4 cellular contexts compared by ENCODE assay signal in genomic region chr21:14927324-14927723, GRCh38.
A peak's percentile ranks its signal among the peaks of the same experiment; 100 is the strongest.
DNase-seq lines count a peak whose midpoint lies in the region; ATAC-seq, FAIRE-seq and TF ChIP-seq lines count a peak whose summit lies in the region.
"Not testable (repeated sequence)": the region's sequence is repeated elsewhere in the genome, so short reads cannot be mapped to it uniquely, and the experiment has no call there.

No MANE protein-coding gene starts in this region.

- H3K27ac ChIP-seq in HepG2 (ENCODE audit: extremely low read length, insufficient read depth, low read length): not testable (repeated sequence)

- H3K36me3 Mint-ChIP-seq in WTC11; nephron progenitor cell (ENCODE audit: low read depth): not testable (repeated sequence)

- H3K27me3 ChIP-seq in HepG2 (ENCODE audit: control insufficient read depth in 1 of 2, insufficient read depth in 2 of 2, low read length in 2 of 2): not testable (repeated sequence)

- DNase-seq in NCI-H748 (lab: John Stamatoyannopoulos, UW; ENCODE audit: unreplicated experiment) (peak; percentile 17), WTC11 (ENCODE audit: low spot score) (peak; percentile 41), nephron progenitor cell (peak; percentile 8)
- not testable (repeated sequence) for DNase-seq in HepG2 (ENCODE audit: low spot score)

- peaks cover 12% of the 10 kb centered on the region; the same call in 1 of the 2 replicates for H3K9me3 Mint-ChIP-seq in WTC11
- H3K9me3 Mint-ChIP-seq in nephron progenitor cell: peaks cover 15% of the 10 kb centered on the region

- H3K9me3 ChIP-seq in HepG2 (ENCODE audit: low read length): not testable (repeated sequence)

- H3K36me3 ChIP-seq in HepG2 (replicated peaks in 1 of 2; ENCODE audit: control insufficient read depth in 1 of 2, insufficient read depth in 2 of 2, low read length in 2 of 2): not testable (repeated sequence)

- not testable (repeated sequence) for H3K9ac ChIP-seq in HepG2 (ENCODE audit: insufficient read depth, low read depth, low read length)

- POLR2A ChIA-PET in WTC11 (lab: Charles Lee): interaction anchor here (1.6 kb wide), 1 partner anchor 10 kb away, joined by 4 read pairs; no protein-coding TSS in a partner anchor
- POLR2A ChIA-PET in HepG2 (lab: Yijun Ruan, JAX): not testable (repeated sequence)

- not testable (repeated sequence) for H4K20me1 ChIP-seq in HepG2 (ENCODE audit: insufficient read depth, low read length)

- H3K79me2 ChIP-seq in HepG2 (ENCODE audit: insufficient read depth, low read length): not testable (repeated sequence)

- CTCF ChIA-PET in WTC11 (lab: Charles Lee): interaction anchor here (1.3 kb wide), 1 partner anchor 9 kb away, joined by 5 read pairs; no protein-coding TSS in a partner anchor
- CTCF ChIA-PET in HepG2 (lab: Yijun Ruan, JAX; ENCODE audit: low intra/inter-chr PET ratio, low total read pairs): not testable (repeated sequence)

- BruUV-seq in HepG2 (replicated peaks; lab: Mats Ljungman, UMichigan): not testable (repeated sequence)

- not testable (repeated sequence) for H2AFZ ChIP-seq in HepG2 (ENCODE audit: low read length)

- FAIRE-seq in HepG2 (lab: Jason Lieb, UNC): not testable (repeated sequence)

- not testable (repeated sequence) for H3K4me3 Mint-ChIP-seq in WTC11, nephron progenitor cell

- in situ Hi-C loops in HepG2 (cut with HindIII; ENCODE audit: extremely low pct_ligation_motif_present, low pct_unique_long_range_greater_than_20kb): not testable (repeated sequence)

- not testable (repeated sequence) for H3K27me3 Mint-ChIP-seq in WTC11 (ENCODE audit: low read depth); nephron progenitor cell (ENCODE audit: low read depth, poor library complexity)

- not testable (repeated sequence) for H3K4me1 Mint-ChIP-seq in WTC11, nephron progenitor cell

- H3K4me3 ChIP-seq in HepG2 (replicated peaks in 1 of 3; ENCODE audit: insufficient read depth in 1 of 3, low read depth in 2 of 3, low read length in 3 of 3): not testable (repeated sequence)

- not testable (repeated sequence) for H3K27ac Mint-ChIP-seq in WTC11, nephron progenitor cell

- H3K4me2 ChIP-seq in HepG2 (ENCODE audit: low read depth, low read length): not testable (repeated sequence)

- TF ChIP-seq RAD21 in HepG2 (CRISPR knock-in tag; IDR thresholded peaks at IDR 0.05): not testable (repeated sequence)

- not testable (repeated sequence) for ATAC-seq in WTC11, HepG2

- not testable (repeated sequence) for TF ChIP-seq POLR2A in HepG2 (IDR thresholded peaks at IDR 0.05; ENCODE audit: insufficient read depth in 1 of 2, low read depth in 2 of 2, low read length in 2 of 2)

- H3K4me1 ChIP-seq in HepG2 (ENCODE audit: insufficient read depth, low read length): not testable (repeated sequence)

- 80% methylated on average over 6 of the region's 13 CpGs for WGBS in HepG2 (ENCODE audit: low lambda C conversion rate)

- TF ChIP-seq CTCF in WTC11 (IDR thresholded peaks at IDR 0.05); HepG2 (CRISPR knock-in tag; IDR thresholded peaks at IDR 0.05); nephron progenitor cell (IDR thresholded peaks at IDR 0.05): not testable (repeated sequence)

- intact Hi-C loops in HepG2 (cut with micrococcal nuclease; ENCODE audit: unreplicated experiment): not testable (repeated sequence)

- TF ChIP-seq EP300 in HepG2 (IDR thresholded peaks at IDR 0.05; ENCODE audit: low read depth in 2 of 2, low read length in 2 of 2); HepG2 (CRISPR knock-in tag; IDR thresholded peaks at IDR 0.05; ENCODE audit: borderline replicate concordance): not testable (repeated sequence)

TF ChIP-seq in HepG2, 621 proteins besides CTCF, POLR2A, EP300 and RAD21:
- peak; percentile 35; the same call in 1 of the 2 replicates for TF ChIP-seq FOXA3 (CRISPR knock-in tag; IDR thresholded peaks at IDR 0.05)
- TF ChIP-seq, protein P1, sequence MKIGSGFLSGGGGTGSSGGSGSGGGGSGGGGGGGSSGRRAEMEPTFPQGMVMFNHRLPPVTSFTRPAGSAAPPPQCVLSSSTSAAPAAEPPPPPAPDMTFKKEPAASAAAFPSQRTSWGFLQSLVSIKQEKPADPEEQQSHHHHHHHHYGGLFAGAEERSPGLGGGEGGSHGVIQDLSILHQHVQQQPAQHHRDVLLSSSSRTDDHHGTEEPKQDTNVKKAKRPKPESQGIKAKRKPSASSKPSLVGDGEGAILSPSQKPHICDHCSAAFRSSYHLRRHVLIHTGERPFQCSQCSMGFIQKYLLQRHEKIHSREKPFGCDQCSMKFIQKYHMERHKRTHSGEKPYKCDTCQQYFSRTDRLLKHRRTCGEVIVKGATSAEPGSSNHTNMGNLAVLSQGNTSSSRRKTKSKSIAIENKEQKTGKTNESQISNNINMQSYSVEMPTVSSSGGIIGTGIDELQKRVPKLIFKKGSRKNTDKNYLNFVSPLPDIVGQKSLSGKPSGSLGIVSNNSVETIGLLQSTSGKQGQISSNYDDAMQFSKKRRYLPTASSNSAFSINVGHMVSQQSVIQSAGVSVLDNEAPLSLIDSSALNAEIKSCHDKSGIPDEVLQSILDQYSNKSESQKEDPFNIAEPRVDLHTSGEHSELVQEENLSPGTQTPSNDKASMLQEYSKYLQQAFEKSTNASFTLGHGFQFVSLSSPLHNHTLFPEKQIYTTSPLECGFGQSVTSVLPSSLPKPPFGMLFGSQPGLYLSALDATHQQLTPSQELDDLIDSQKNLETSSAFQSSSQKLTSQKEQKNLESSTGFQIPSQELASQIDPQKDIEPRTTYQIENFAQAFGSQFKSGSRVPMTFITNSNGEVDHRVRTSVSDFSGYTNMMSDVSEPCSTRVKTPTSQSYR (CRISPR knock-in tag; IDR thresholded peaks at IDR 0.05; ENCODE audit: borderline replicate concordance): peak; percentile 75
- TF ChIP-seq FOXA1 (IDR thresholded peaks at IDR 0.05): not testable (repeated sequence)
- TF ChIP-seq FOXA1 (CRISPR knock-in tag; IDR thresholded peaks at IDR 0.05): peak; percentile 54
